In the genomic region with DNA sequence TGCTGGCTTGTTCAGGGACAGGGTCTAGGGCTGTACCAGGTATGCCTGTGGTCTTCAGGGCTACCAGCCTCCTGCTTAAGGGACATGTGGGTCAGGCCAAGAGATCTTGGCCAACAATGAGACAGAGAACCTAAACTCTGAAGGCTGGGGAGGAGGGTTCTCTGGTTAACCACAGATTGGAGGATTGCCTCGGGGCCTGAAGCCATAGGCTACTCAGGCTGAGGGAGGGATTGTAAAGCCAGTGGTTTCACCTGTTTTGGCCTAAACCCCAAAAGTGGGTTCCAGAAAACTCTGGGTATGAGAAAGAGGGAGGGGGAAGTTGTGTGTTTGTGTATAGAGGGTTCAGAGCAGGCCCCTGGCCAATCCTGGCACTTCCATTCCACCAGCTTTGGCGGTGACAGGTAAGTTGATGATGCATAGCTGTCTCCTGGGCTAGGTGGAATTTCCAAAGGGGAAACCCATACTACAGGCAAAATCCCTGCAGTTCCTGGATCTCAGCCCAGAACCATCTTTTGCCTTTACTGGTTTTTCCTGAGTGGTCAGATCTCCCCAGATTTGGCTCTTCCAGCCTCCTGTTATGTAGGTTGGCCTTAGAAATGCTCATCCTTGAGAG, we compare ENCODE assay signal across 10 cellular contexts. TPM values are rescaled to one million over a fixed set of nuclear protein-coding genes. Genes with fewer than 3 reads are reported as not detected.
DNase-seq lines count a peak whose midpoint lies in the region; ATAC-seq and TF ChIP-seq lines count a peak whose summit lies in the region.
"Had no signal": no experiment of that assay in that cellular context is flagged by ENCODE, and none has a peak within 500 bp of the region (broad histone marks: within the 10 kb centered on the region; RNA-seq: fewer than 3 reads in every experiment).

No MANE protein-coding gene starts in this region.

- H3K27me3 Mint-ChIP-seq in activated B cell treated with CpG ODN at 0.5 μM for 24 hours: no peaks in the 10 kb centered on the region

- POLR2A ChIA-PET in activated B cell treated with CpG ODN at 0.5 μM for 24 hours (lab: Charles Lee): interaction anchor here (4.2 kb wide), 1 partner anchor 33 kb away, joined by 40 read pairs; the partner anchor contains the start of gene HNRNPUL1

- H3K4me3 Mint-ChIP-seq in activated B cell treated with CpG ODN at 0.5 μM for 24 hours: no peak overlapping the region

- peaks cover 53% of the 10 kb centered on the region for H3K4me1 Mint-ChIP-seq in activated B cell treated with CpG ODN at 0.5 μM for 24 hours

- H3K27ac Mint-ChIP-seq in activated B cell treated with CpG ODN at 0.5 μM for 24 hours: peak overlapping the region; percentile 96

- peaks cover 6% of the 10 kb centered on the region; the same call in 1 of the 2 replicates for H4K20me1 ChIP-seq in KMS-11 (ENCODE audit: insufficient read depth)

- peaks cover 80% of the 10 kb centered on the region for H3K4me1 ChIP-seq in KMS-11 (ENCODE audit: low read depth, poor library complexity, severe bottlenecking)
- peaks cover 9 to 58% (median 39%) of the 10 kb centered on the region in 3 donors for H3K4me1 ChIP-seq in gastroesophageal sphincter
- H3K4me1 ChIP-seq in spleen: peaks cover 32 to 62% (median 54%) of the 10 kb centered on the region in 6 donors
- H3K4me1 ChIP-seq in BE2C: no peaks in the 10 kb centered on the region

- TF ChIP-seq EP300 in gastroesophageal sphincter (IDR thresholded peaks at IDR 0.05): no peak

- TF ChIP-seq POLR2A in gastroesophageal sphincter (IDR thresholded peaks at IDR 0.05): no peak
- TF ChIP-seq POLR2A in spleen (IDR thresholded peaks at IDR 0.05): no peak

- H3K79me2 ChIP-seq in KMS-11 (ENCODE audit: insufficient read depth, low read depth): peaks cover 9% of the 10 kb centered on the region; the same call in 1 of the 2 replicates

- H3K27me3 ChIP-seq in KMS-11 (ENCODE audit: insufficient read depth, low read depth): no peaks in the 10 kb centered on the region; the same call in 1 of the 2 replicates
- H3K27me3 ChIP-seq in gastroesophageal sphincter: no peaks in the 10 kb centered on the region
- H3K27me3 ChIP-seq in spleen (replicated peaks in 1 of 7): no peaks in the 10 kb centered on the region
- no peaks in the 10 kb centered on the region for H3K27me3 ChIP-seq in BE2C

- TF ChIP-seq CTCF in KMS-11 (conservative IDR thresholded peaks at IDR 0.05; ENCODE audit: low read depth, low read length) (no peak), activated B cell treated with CpG ODN at 0.5 μM for 24 hours (IDR thresholded peaks at IDR 0.05) (no peak), gastroesophageal sphincter (IDR thresholded peaks at IDR 0.05) (no peak), spleen (IDR thresholded peaks at IDR 0.05 in 8 of 11, conservative IDR thresholded peaks at IDR 0.05 in 3 of 11) (no peak), BE2C (IDR thresholded peaks at IDR 0.05; ENCODE audit: low read depth, low read length) (no peak)

- H3K27ac ChIP-seq in KMS-11: peak overlapping the region; percentile 90
- H3K27ac ChIP-seq in gastroesophageal sphincter: peak overlapping the region; percentile 24 to 82 (median 79)
- H3K27ac ChIP-seq in spleen: peak overlapping the region; percentile 9 to 98 (median 86)

- WGBS in gastroesophageal sphincter (ENCODE audit: low coverage in 1 of 2), 2 donors: 0 to 60% methylated on average over 1 of the region's 2 CpGs
- 58 to 70% (median 62%) methylated on average over 2 of the region's 2 CpGs for WGBS in spleen, 5 donors

- H3K9me3 ChIP-seq in gastroesophageal sphincter (no peaks in the 10 kb centered on the region), spleen (no peaks in the 10 kb centered on the region), BE2C (no peaks in the 10 kb centered on the region)

- no peak overlapping the region for H3K4me3 ChIP-seq in KMS-11 (IDR thresholded peaks at IDR 0.05; ENCODE audit: insufficient read depth, low read depth, low read length)
- no peak overlapping the region for H3K4me3 ChIP-seq in gastroesophageal sphincter
- no peak overlapping the region for H3K4me3 ChIP-seq in spleen
- H3K4me3 ChIP-seq in BE2C (ENCODE audit: low read depth, low read length): no peak overlapping the region

- H3K9ac ChIP-seq in KMS-11: no peak overlapping the region

- no peaks in the 10 kb centered on the region for H3K9me3 Mint-ChIP-seq in activated B cell treated with CpG ODN at 0.5 μM for 24 hours

- H2AFZ ChIP-seq in KMS-11 (ENCODE audit: low read depth): no peak overlapping the region

- no peak for ATAC-seq in activated B cell treated with CpG ODN at 0.5 μM for 24 hours (ENCODE audit: low read depth)
- ATAC-seq in gastroesophageal sphincter: no peak
- ATAC-seq in GM21786 (IDR thresholded peaks at IDR 0.05; ENCODE audit: unreplicated experiment): no peak
- no peak for ATAC-seq in GM18519 (IDR thresholded peaks at IDR 0.05; ENCODE audit: low FRiP score, unreplicated experiment)
- ATAC-seq: left lobe of liver had no signal

- CTCF ChIA-PET in activated B cell treated with CpG ODN at 0.5 μM for 24 hours (lab: Charles Lee): interaction anchor here (1.4 to 4.7 kb wide), 2 partner anchors 12 to 56 kb away, joined by 5 to 35 read pairs; partner anchors contain the start of gene CCDC97

- peaks cover 97% of the 10 kb centered on the region for H3K36me3 Mint-ChIP-seq in activated B cell treated with CpG ODN at 0.5 μM for 24 hours (ENCODE audit: low read depth)

- peak overlapping the region; percentile 72 for H3K4me2 ChIP-seq in KMS-11

- H3K36me3 ChIP-seq in KMS-11 (ENCODE audit: insufficient read depth) (peaks cover 27% of the 10 kb centered on the region; the same call in 1 of the 2 replicates), gastroesophageal sphincter (peaks cover 8 to 80% of the 10 kb centered on the region in 2 donors), spleen (peaks cover 10 to 100% (median 90%) of the 10 kb centered on the region in 6 donors), BE2C (peaks cover 100% of the 10 kb centered on the region)

- DNase-seq in activated B cell treated with CpG ODN at 0.5 μM for 24 hours (no peak), spleen (no peak), BE2C (no peak)
- DNase-seq: GOT3, NCI-H345 had no signal

- intact Hi-C loops in activated B cell treated with CpG ODN at 0.5 μM for 24 hours (cut with micrococcal nuclease): no loop called here
- intact Hi-C loops in spleen (cut with DNase I; ENCODE audit: low total_unique reads): no loop called here

RNA-seq across cellular contexts. Expression of gene CCDC97, which starts 13.5 kb away (rescaled TPM):
- total RNA-seq in activated B cell treated with CpG ODN at 0.5 μM for 24 hours (61.7 and 65.3 TPM in 2 replicates), gastroesophageal sphincter (10 to 100 TPM; 11.6 to 18.9 (median 15.9) TPM), spleen (10 to 100 TPM; 20.5 to 38.2 (median 29.7) TPM)
- polyA plus RNA-seq in spleen: 10 to 100 TPM; 12.7 to 18.9 (median 14.5) TPM
- 54.0 TPM for polyA plus RNA-seq in BE2C (2012; ENCODE audit: insufficient read depth, insufficient read length, low read depth)

RNA-seq across cellular contexts. Expression of gene HNRNPUL1, which starts 32.3 kb away (rescaled TPM):
- 235 and 244 TPM in 2 replicates for total RNA-seq in activated B cell treated with CpG ODN at 0.5 μM for 24 hours
- 100 to 1,000 TPM; 142 to 204 (median 160) TPM for total RNA-seq in gastroesophageal sphincter
- 100 to 1,000 TPM; 161 to 213 (median 178) TPM for total RNA-seq in spleen
- 100 to 1,000 TPM in 1 of 3 donors, 10 to 100 TPM in 2; 53.9 to 102 (median 64.4) TPM for polyA plus RNA-seq in spleen
- 344 TPM for polyA plus RNA-seq in BE2C (2012; ENCODE audit: insufficient read depth, insufficient read length, low read depth)

RNA-seq across cellular contexts. Expression of gene TGFB1, which starts 57.3 kb away (rescaled TPM):
- total RNA-seq in activated B cell treated with CpG ODN at 0.5 μM for 24 hours (80.7 and 88.5 TPM in 2 replicates), gastroesophageal sphincter (10 to 100 TPM; 12.9 to 39.3 (median 22.1) TPM), spleen (100 to 1,000 TPM in 6 of 7 donors, 10 to 100 TPM in 1; 79.3 to 147 (median 130) TPM)
- polyA plus RNA-seq in spleen: 10 to 100 TPM; 23.0 to 56.0 (median 25.2) TPM
- polyA plus RNA-seq in BE2C (2012; ENCODE audit: insufficient read depth, insufficient read length, low read depth): 115 TPM
